ENCODE assay signal across 14 cellular contexts in the genomic region with DNA sequence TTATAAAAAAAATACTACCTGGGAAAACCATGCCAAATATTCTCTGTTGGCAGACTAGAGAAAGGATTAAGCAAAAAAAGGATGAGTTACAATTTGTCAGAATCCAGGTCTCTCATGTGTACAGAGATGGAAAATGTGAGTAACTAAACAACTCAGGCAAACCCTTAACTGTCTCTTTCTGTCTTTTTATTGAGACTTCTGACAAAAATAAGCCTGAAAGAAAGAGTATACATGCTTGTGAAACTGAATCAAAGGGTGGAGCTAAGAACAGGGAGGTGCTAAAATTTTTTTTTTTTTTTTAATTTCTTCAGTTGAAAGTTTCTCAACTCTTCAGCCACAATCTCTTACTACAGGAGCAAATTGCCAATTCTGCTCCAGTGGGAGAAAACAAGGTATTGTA. TPM values are rescaled to one million over a fixed set of nuclear protein-coding genes. Genes with fewer than 3 reads are reported as not detected.
A peak's percentile ranks its signal among the peaks of the same experiment; 100 is the strongest.
DNase-seq lines count a peak whose midpoint lies in the region; ATAC-seq lines count a peak whose summit lies in the region.
"Had no signal": no experiment of that assay in that cellular context is flagged by ENCODE, and none has a peak within 500 bp of the region (broad histone marks: within the 10 kb centered on the region; RNA-seq: fewer than 3 reads in every experiment).

Gene SERPINB10 (plus strand): TSS at position 310 of the 400 bp plus-strand sequence. CDS start 7,553 bp downstream, outside the sequence.

- in situ Hi-C loops in GM23248 (cut with MboI), result no loop called here

- no peak within 1 kb of the TSS for H2BK5ac ChIP-seq in mesenchymal stem cell (ENCODE audit: low read depth, low read length, poor library complexity, severe bottlenecking)

- no peak within 1 kb of the TSS for H3K9ac ChIP-seq in GM23248
- no peak within 1 kb of the TSS for H3K9ac ChIP-seq in mesenchymal stem cell (ENCODE audit: low read length)

- peak; percentile 37 for DNase-seq in GM23248
- peak; percentile 18 for DNase-seq in mesenchymal stem cell
- DNase-seq in NCI-H2196 (lab: John Stamatoyannopoulos, UW; ENCODE audit: unreplicated experiment), result no peak
- no peak for DNase-seq in NCI-H748 (lab: John Stamatoyannopoulos, UW; ENCODE audit: unreplicated experiment)
- no peak for DNase-seq in NCI-H69 (lab: John Stamatoyannopoulos, UW)
- DNase-seq: activated CD8-positive, alpha-beta memory T cell treated with anti-CD3 and anti-CD28 coated beads, Interleukin-2, amount 10 ng/mL, durations not matched to agents 7 days and 5 days; naive B cell; NCI-H510A; stimulated activated naive CD4-positive, alpha-beta T cell treated with Interleukin-2 at 50 U/mL for 16 hours had no signal

- no peak within 1 kb of the TSS for H3K18ac ChIP-seq in mesenchymal stem cell (ENCODE audit: low read depth in 1 of 2, low read length in 2 of 2)

- H2BK12ac ChIP-seq in mesenchymal stem cell (ENCODE audit: low read length in 2 of 2), result no peak within 1 kb of the TSS

- H3K9me2 ChIP-seq in GM23248 (ENCODE audit: insufficient read depth), result no peaks in the 10 kb centered on the region

- no peak within 1 kb of the TSS for H3K4me3 ChIP-seq in GM23248
- H3K4me3 ChIP-seq in mesenchymal stem cell (ENCODE audit: insufficient read depth in 1 of 2, low read depth in 1 of 2, low read length in 2 of 2), result no peak within 1 kb of the TSS

- H3K9me3 ChIP-seq in GM23248 (ENCODE audit: low read depth) (no peaks in the 10 kb centered on the region), mesenchymal stem cell (ENCODE audit: control insufficient read depth, low read length) (no peaks in the 10 kb centered on the region)

- no peak within 1 kb of the TSS for H4K91ac ChIP-seq in mesenchymal stem cell (ENCODE audit: low read length)

- H3K14ac ChIP-seq in mesenchymal stem cell (ENCODE audit: low read length in 2 of 2), result no peak within 1 kb of the TSS

- H3K27me3 ChIP-seq in GM23248 (replicated peaks; ENCODE audit: insufficient read depth) (no peaks in the 10 kb centered on the region), mesenchymal stem cell (ENCODE audit: control insufficient read depth in 1 of 2, insufficient read depth in 1 of 2, low read length in 2 of 2) (no peaks in the 10 kb centered on the region)

- H3F3A ChIP-seq in GM23248 (ENCODE audit: insufficient read depth), result no peaks in the 10 kb centered on the region

- H2BK15ac ChIP-seq in mesenchymal stem cell (ENCODE audit: low read depth, poor library complexity, severe bottlenecking), result no peak within 1 kb of the TSS

- H3K4me1 ChIP-seq in GM23248 (ENCODE audit: insufficient read depth), result no peaks in the 10 kb centered on the region
- H3K4me1 ChIP-seq in mesenchymal stem cell (ENCODE audit: control insufficient read depth, insufficient read depth, low read depth, low read length), result no peaks in the 10 kb centered on the region

- ATAC-seq in GM18909 (IDR thresholded peaks at IDR 0.05; ENCODE audit: poor library complexity, unreplicated experiment) (peak; percentile 66), HG03432 (IDR thresholded peaks at IDR 0.05; ENCODE audit: unreplicated experiment) (peak; percentile 60)
- ATAC-seq: activated CD8-positive, alpha-beta memory T cell treated with anti-CD3 and anti-CD28 coated beads, Interleukin-2, amount 10 ng/mL, durations not matched to agents 7 days and 5 days had no signal

- H2BK120ac ChIP-seq in mesenchymal stem cell (ENCODE audit: low read depth, low read length), result no peak within 1 kb of the TSS

- H3K79me2 ChIP-seq in GM23248 (ENCODE audit: insufficient read depth), result no peaks in the 10 kb centered on the region

- H3K79me1 ChIP-seq in mesenchymal stem cell (replicated peaks; ENCODE audit: low read length, poor library complexity, severe bottlenecking), result no peaks in the 10 kb centered on the region

- H3K4me2 ChIP-seq in GM23248 (ENCODE audit: unreplicated experiment), result no peak within 1 kb of the TSS
- no peak within 1 kb of the TSS for H3K4me2 ChIP-seq in mesenchymal stem cell (ENCODE audit: low read length, poor library complexity, severe bottlenecking)

- H3K27ac ChIP-seq in GM23248, result no peak within 1 kb of the TSS
- H3K27ac ChIP-seq in mesenchymal stem cell (ENCODE audit: low read length, poor library complexity, severe bottlenecking), result no peak within 1 kb of the TSS

- H3K36me3 ChIP-seq in GM23248 (ENCODE audit: low read depth), result no peaks in the 10 kb centered on the region
- H3K36me3 ChIP-seq in mesenchymal stem cell (ENCODE audit: control insufficient read depth in 1 of 2, insufficient read depth in 2 of 2, low read depth in 1 of 2, low read length in 2 of 2), result no peaks in the 10 kb centered on the region

- H4K8ac ChIP-seq in mesenchymal stem cell (ENCODE audit: low read length), result no peak within 1 kb of the TSS

- H2AFZ ChIP-seq in GM23248, result no peak within 1 kb of the TSS
- no peak within 1 kb of the TSS for H2AFZ ChIP-seq in mesenchymal stem cell (ENCODE audit: low read depth, low read length)

- H2AK5ac ChIP-seq in mesenchymal stem cell (ENCODE audit: low read length, severe bottlenecking), result no peak within 1 kb of the TSS

- H3K4ac ChIP-seq in mesenchymal stem cell (ENCODE audit: low read depth in 1 of 2, low read length in 2 of 2), result no peak within 1 kb of the TSS

- H4K20me1 ChIP-seq in GM23248 (ENCODE audit: insufficient read depth), result no peaks in the 10 kb centered on the region

- no peak within 1 kb of the TSS for H3K23ac ChIP-seq in mesenchymal stem cell (ENCODE audit: low read length in 2 of 2)

RNA-seq across cellular contexts. Expression of gene SERPINB10, which starts in this region (rescaled TPM):
- total RNA-seq in GM23248 (2014; rRNA removed; shearing (Covaris generic)), result not detected in 2 replicates
- polyA plus RNA-seq in GM23248 (2016; fragmentation: Nextera tagmentation; extraction: Ambion mirVana), result not detected in 2 replicates
- polyA plus RNA-seq in mesenchymal stem cell (2013, experiment 1 of 2), result 0.04 TPM
- polyA plus RNA-seq in mesenchymal stem cell (2013, experiment 2 of 2), result not detected
- total RNA-seq: endothelial cell of umbilical vein; T-helper 1 cell treated with Interleukin-12 subunit alpha and Interleukin-12 subunit beta and Interleukin-4 antibody, amounts not matched to agents 30 ng/mL and 1 ng/mL, for 36 hours had no signal
- polyA plus RNA-seq: endothelial cell of umbilical vein, IgD-negative memory B cell had no signal

Comparison
In these comparisons a context has a peak if more than half of its experiments do, and no peak if none do; other contexts are left out.
1. Peak in DNase-seq in GM23248; RNA of the gene not detected or under 1 TPM.